1 cellular context compared by ENCODE assay signal in the genomic region with DNA sequence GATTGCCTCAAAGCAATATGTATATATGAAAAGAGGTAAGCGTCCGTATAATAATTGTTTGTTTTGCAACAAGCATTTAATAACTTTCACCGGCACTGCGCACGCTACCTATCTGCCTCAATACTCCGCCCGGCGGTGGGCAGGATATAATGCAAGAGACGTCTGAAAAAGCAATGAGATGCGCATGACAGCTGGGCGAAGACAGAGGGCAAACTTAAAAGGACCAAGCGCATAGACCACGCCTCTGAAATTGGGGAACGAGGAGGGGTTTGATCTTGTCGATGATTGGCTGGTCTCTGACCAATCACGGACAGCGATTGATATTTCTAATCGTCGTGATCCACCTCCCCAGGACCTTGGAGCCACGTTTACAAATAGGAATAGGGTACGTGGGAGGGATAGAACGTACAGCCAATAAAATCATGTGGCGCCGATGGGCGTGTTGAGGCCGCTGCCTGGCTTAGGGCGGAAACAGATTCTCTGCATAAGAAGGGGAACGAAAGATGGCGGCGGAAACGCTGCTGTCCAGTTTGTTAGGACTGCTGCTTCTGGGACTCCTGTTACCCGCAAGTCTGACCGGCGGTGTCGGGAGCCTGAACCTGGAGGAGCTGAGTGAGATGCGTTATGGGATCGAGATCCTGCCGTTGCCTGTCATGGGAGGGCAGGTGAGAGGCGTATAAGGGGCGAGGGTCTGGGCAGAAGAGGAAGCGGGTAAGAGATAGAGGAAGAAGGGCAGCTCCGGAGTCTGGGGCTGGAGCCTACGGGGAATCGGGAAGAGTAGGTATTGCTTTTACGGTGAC.
TF ChIP-seq lines count a peak whose summit lies in the region.

A gene with protein sequence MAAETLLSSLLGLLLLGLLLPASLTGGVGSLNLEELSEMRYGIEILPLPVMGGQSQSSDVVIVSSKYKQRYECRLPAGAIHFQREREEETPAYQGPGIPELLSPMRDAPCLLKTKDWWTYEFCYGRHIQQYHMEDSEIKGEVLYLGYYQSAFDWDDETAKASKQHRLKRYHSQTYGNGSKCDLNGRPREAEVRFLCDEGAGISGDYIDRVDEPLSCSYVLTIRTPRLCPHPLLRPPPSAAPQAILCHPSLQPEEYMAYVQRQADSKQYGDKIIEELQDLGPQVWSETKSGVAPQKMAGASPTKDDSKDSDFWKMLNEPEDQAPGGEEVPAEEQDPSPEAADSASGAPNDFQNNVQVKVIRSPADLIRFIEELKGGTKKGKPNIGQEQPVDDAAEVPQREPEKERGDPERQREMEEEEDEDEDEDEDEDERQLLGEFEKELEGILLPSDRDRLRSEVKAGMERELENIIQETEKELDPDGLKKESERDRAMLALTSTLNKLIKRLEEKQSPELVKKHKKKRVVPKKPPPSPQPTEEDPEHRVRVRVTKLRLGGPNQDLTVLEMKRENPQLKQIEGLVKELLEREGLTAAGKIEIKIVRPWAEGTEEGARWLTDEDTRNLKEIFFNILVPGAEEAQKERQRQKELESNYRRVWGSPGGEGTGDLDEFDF (plus strand): TSS at position 474 of the 800 bp plus-strand sequence. CDS start 30 bp downstream, at position 504.

TF ChIP-seq in WTC11, 78 proteins besides CTCF, POLR2A, EP300 and RAD21 (continued from another document):
- TF ChIP-seq, protein P1, sequence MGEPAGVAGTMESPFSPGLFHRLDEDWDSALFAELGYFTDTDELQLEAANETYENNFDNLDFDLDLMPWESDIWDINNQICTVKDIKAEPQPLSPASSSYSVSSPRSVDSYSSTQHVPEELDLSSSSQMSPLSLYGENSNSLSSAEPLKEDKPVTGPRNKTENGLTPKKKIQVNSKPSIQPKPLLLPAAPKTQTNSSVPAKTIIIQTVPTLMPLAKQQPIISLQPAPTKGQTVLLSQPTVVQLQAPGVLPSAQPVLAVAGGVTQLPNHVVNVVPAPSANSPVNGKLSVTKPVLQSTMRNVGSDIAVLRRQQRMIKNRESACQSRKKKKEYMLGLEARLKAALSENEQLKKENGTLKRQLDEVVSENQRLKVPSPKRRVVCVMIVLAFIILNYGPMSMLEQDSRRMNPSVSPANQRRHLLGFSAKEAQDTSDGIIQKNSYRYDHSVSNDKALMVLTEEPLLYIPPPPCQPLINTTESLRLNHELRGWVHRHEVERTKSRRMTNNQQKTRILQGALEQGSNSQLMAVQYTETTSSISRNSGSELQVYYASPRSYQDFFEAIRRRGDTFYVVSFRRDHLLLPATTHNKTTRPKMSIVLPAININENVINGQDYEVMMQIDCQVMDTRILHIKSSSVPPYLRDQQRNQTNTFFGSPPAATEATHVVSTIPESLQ (CRISPR knock-in tag; IDR thresholded peaks at IDR 0.05), result no peak
- TF ChIP-seq GABPB1 (CRISPR knock-in tag; IDR thresholded peaks at IDR 0.05) (0 out of 2 replicates have a peak, but pooled peaks have one; percentile 17), ZNF396 (CRISPR knock-in tag; IDR thresholded peaks at IDR 0.05; ENCODE audit: borderline replicate concordance) (no peak), CREM (CRISPR knock-in tag; IDR thresholded peaks at IDR 0.05) (peak; percentile 74)
- TF ChIP-seq, protein P2, sequence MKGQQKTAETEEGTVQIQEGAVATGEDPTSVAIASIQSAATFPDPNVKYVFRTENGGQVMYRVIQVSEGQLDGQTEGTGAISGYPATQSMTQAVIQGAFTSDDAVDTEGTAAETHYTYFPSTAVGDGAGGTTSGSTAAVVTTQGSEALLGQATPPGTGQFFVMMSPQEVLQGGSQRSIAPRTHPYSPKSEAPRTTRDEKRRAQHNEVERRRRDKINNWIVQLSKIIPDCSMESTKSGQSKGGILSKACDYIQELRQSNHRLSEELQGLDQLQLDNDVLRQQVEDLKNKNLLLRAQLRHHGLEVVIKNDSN (CRISPR knock-in tag; IDR thresholded peaks at IDR 0.05), result peak; percentile 16; the same call in 1 of the 2 replicates
